Comparison of ENCODE assay signal across 8 cellular contexts in genomic region chr9:5608298-5609254, GRCh38. TPM values are rescaled to one million over a fixed set of nuclear protein-coding genes. Genes with fewer than 3 reads are reported as not detected.
DNase-seq lines count a peak whose midpoint lies in the region; ATAC-seq and TF ChIP-seq lines count a peak whose summit lies in the region.

No MANE protein-coding gene starts in this region.

- in situ Hi-C loops in KBM-7 (cut with MboI; ENCODE audit: low pct_unique_long_range_greater_than_20kb, low sequenced_read_pairs), result no loop called here

- no peak for TF ChIP-seq CTCF in WTC11 (IDR thresholded peaks at IDR 0.05)

- no peaks in the 10 kb centered on the region for H3K36me3 Mint-ChIP-seq in WTC11

- ATAC-seq in GM18502 (IDR thresholded peaks at IDR 0.05; ENCODE audit: poor library complexity, unreplicated experiment) (peak; percentile 55), HG02938 (IDR thresholded peaks at IDR 0.05; ENCODE audit: unreplicated experiment) (peak; percentile 66), WTC11 (peak; percentile 51), left lobe of liver (peak; percentile 90)

- no peaks in the 10 kb centered on the region for H3K4me1 Mint-ChIP-seq in WTC11

- H3K36me3 ChIP-seq in urinary bladder (ENCODE audit: insufficient read depth), result no peaks in the 10 kb centered on the region

- H3K27ac Mint-ChIP-seq in WTC11, result no peak overlapping the region

- CTCF ChIA-PET in WTC11 (lab: Charles Lee), result interaction anchor here (0.6 to 1.3 kb wide), 4 partner anchors 8 to 422 kb away, joined by 3 to 8 read pairs (median 4); no protein-coding TSS in a partner anchor

- no peak overlapping the region for H3K27ac ChIP-seq in urinary bladder (ENCODE audit: low read depth)

- POLR2A ChIA-PET in WTC11 (lab: Charles Lee), result no interaction called here

- peaks cover 8% of the 10 kb centered on the region for H3K9me3 Mint-ChIP-seq in WTC11

- 63% methylated on average over 6 of the region's 6 CpGs for WGBS in urinary bladder

- no peaks in the 10 kb centered on the region for H3K27me3 Mint-ChIP-seq in WTC11 (ENCODE audit: low read depth)

- no peak overlapping the region for H3K4me3 Mint-ChIP-seq in WTC11

- H3K4me3 ChIP-seq in urinary bladder (ENCODE audit: low read depth, low read length), result peak overlapping the region; percentile 24

- H3K4me1 ChIP-seq in urinary bladder (ENCODE audit: insufficient read depth), result no peaks in the 10 kb centered on the region

- no peak for DNase-seq in WTC11 (ENCODE audit: low spot score)
- no peak for DNase-seq in left lobe of liver (ENCODE audit: low spot score)
- DNase-seq in KBM-7, result no peak
- no peak for DNase-seq in COR-L47 (lab: John Stamatoyannopoulos, UW)
- DNase-seq in SHP77 (lab: John Stamatoyannopoulos, UW), result no peak

TF ChIP-seq in WTC11, 78 proteins besides CTCF, POLR2A, EP300 and RAD21:
- TF ChIP-seq KAT7 (CRISPR knock-in tag; IDR thresholded peaks at IDR 0.05; ENCODE audit: borderline replicate concordance) (no peak), FOXJ3 (CRISPR knock-in tag; IDR thresholded peaks at IDR 0.05; ENCODE audit: borderline replicate concordance) (no peak), ZMAT4 (CRISPR knock-in tag; IDR thresholded peaks at IDR 0.05) (no peak), E2F5 (CRISPR knock-in tag; IDR thresholded peaks at IDR 0.05) (no peak), ATF2 (CRISPR knock-in tag; IDR thresholded peaks at IDR 0.05; ENCODE audit: borderline replicate concordance, low read depth) (no peak), ZNF512 (CRISPR knock-in tag; IDR thresholded peaks at IDR 0.05; ENCODE audit: borderline replicate concordance) (no peak), PRRX2 (CRISPR knock-in tag; IDR thresholded peaks at IDR 0.05) (no peak), ZNF416 (CRISPR knock-in tag; IDR thresholded peaks at IDR 0.05) (no peak), NR3C1 (CRISPR knock-in tag; conservative IDR thresholded peaks at IDR 0.05; ENCODE audit: low read depth) (no peak), ATF6 (CRISPR knock-in tag; IDR thresholded peaks at IDR 0.05) (no peak), FOXP1 (CRISPR knock-in tag; IDR thresholded peaks at IDR 0.05; ENCODE audit: borderline replicate concordance) (no peak), SP1 (CRISPR knock-in tag; conservative IDR thresholded peaks at IDR 0.05) (no peak), STAT6 (CRISPR knock-in tag; conservative IDR thresholded peaks at IDR 0.05; ENCODE audit: low read depth) (no peak)

RNA-seq across cellular contexts. Expression of gene RIC1, which starts 20.3 kb away (rescaled TPM):
- total RNA-seq in WTC11 (2021), result 17.4 to 18.9 TPM (median 17.8 TPM) in 3 replicates
- 9.4 TPM for total RNA-seq in left lobe of liver
- total RNA-seq in urinary bladder, result 55.5 TPM
- polyA plus RNA-seq in urinary bladder, result 12.9 TPM
